ENCODE assay signal across 1 cellular context in the genomic region with DNA sequence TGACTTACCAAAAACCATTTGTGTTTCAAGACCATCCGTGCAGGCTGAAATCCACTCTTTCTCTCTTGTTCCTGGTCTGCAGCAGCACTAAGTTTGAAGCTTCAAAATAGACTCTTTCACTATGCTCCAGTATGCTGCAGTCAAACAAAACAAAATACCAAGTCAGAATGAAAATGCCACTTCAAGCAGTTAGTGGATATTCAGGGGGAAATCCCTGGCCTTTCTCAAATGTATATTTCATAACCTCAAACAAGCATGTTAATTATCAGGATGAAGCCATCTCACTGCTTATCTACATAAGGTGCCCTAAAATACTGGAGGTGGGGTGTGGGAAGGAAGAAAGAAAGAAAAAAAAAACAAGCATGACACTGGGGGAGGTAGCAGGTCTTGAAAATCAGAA.
TF ChIP-seq lines count a peak whose summit lies in the region.

No MANE protein-coding gene starts in this region.

TF ChIP-seq in GM12878, 131 proteins besides CTCF, POLR2A, EP300 and RAD21 (continued from another document and continues in another):
- TF ChIP-seq MLLT1 (IDR thresholded peaks at IDR 0.05), result peak; percentile 40; the same call in 1 of the 2 replicates
- no peak for TF ChIP-seq FOXK2 (IDR thresholded peaks at IDR 0.05)
- TF ChIP-seq, protein P1, sequence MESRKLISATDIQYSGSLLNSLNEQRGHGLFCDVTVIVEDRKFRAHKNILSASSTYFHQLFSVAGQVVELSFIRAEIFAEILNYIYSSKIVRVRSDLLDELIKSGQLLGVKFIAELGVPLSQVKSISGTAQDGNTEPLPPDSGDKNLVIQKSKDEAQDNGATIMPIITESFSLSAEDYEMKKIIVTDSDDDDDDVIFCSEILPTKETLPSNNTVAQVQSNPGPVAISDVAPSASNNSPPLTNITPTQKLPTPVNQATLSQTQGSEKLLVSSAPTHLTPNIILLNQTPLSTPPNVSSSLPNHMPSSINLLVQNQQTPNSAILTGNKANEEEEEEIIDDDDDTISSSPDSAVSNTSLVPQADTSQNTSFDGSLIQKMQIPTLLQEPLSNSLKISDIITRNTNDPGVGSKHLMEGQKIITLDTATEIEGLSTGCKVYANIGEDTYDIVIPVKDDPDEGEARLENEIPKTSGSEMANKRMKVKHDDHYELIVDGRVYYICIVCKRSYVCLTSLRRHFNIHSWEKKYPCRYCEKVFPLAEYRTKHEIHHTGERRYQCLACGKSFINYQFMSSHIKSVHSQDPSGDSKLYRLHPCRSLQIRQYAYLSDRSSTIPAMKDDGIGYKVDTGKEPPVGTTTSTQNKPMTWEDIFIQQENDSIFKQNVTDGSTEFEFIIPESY (IDR thresholded peaks at IDR 0.05), result no peak
- TF ChIP-seq ZNF217 (IDR thresholded peaks at IDR 0.05), result no peak; the same call in 1 of the 2 replicates
- TF ChIP-seq SP1 (IDR thresholded peaks at IDR 0.05; ENCODE audit: low read depth, low read length), result no peak
- TF ChIP-seq, protein P2, sequence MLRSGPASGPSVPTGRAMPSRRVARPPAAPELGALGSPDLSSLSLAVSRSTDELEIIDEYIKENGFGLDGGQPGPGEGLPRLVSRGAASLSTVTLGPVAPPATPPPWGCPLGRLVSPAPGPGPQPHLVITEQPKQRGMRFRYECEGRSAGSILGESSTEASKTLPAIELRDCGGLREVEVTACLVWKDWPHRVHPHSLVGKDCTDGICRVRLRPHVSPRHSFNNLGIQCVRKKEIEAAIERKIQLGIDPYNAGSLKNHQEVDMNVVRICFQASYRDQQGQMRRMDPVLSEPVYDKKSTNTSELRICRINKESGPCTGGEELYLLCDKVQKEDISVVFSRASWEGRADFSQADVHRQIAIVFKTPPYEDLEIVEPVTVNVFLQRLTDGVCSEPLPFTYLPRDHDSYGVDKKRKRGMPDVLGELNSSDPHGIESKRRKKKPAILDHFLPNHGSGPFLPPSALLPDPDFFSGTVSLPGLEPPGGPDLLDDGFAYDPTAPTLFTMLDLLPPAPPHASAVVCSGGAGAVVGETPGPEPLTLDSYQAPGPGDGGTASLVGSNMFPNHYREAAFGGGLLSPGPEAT (IDR thresholded peaks at IDR 0.05; ENCODE audit: low read depth), result peak; percentile 68; the same call in 1 of the 2 replicates
- no peak for TF ChIP-seq NR2F1 (conservative IDR thresholded peaks at IDR 0.05)
- no peak for TF ChIP-seq TARDBP (IDR thresholded peaks at IDR 0.05; ENCODE audit: borderline replicate concordance)
- no peak for TF ChIP-seq TAF1 (IDR thresholded peaks at IDR 0.05; ENCODE audit: borderline replicate concordance, low read depth, low read length)
- TF ChIP-seq NR2C2 (IDR thresholded peaks at IDR 0.05; ENCODE audit: borderline replicate concordance, control insufficient read depth, insufficient read length, low read depth), result no peak
- TF ChIP-seq, protein P3, sequence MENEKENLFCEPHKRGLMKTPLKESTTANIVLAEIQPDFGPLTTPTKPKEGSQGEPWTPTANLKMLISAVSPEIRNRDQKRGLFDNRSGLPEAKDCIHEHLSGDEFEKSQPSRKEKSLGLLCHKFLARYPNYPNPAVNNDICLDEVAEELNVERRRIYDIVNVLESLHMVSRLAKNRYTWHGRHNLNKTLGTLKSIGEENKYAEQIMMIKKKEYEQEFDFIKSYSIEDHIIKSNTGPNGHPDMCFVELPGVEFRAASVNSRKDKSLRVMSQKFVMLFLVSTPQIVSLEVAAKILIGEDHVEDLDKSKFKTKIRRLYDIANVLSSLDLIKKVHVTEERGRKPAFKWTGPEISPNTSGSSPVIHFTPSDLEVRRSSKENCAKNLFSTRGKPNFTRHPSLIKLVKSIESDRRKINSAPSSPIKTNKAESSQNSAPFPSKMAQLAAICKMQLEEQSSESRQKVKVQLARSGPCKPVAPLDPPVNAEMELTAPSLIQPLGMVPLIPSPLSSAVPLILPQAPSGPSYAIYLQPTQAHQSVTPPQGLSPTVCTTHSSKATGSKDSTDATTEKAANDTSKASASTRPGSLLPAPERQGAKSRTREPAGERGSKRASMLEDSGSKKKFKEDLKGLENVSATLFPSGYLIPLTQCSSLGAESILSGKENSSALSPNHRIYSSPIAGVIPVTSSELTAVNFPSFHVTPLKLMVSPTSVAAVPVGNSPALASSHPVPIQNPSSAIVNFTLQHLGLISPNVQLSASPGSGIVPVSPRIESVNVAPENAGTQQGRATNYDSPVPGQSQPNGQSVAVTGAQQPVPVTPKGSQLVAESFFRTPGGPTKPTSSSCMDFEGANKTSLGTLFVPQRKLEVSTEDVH (IDR thresholded peaks at IDR 0.05; ENCODE audit: low read depth, partially characterized antibody), result no peak
- TF ChIP-seq JUND (IDR thresholded peaks at IDR 0.05; ENCODE audit: low read depth, low read length), result no peak
- TF ChIP-seq ATF3 (IDR thresholded peaks at IDR 0.05; ENCODE audit: borderline replicate concordance, extremely low read depth, low read depth, low read length), result no peak
- no peak for TF ChIP-seq HDAC2 (IDR thresholded peaks at IDR 0.05)
- TF ChIP-seq NR2C1 (IDR thresholded peaks at IDR 0.05), result no peak
- no peak for TF ChIP-seq STAT1 (conservative IDR thresholded peaks at IDR 0.05)
- no peak for TF ChIP-seq ZBTB4 (CRISPR knock-in tag; IDR thresholded peaks at IDR 0.05)
- no peak for TF ChIP-seq ZNF274 (IDR thresholded peaks at IDR 0.05; ENCODE audit: insufficient read depth, insufficient read length)
- no peak for TF ChIP-seq MYB (IDR thresholded peaks at IDR 0.05; ENCODE audit: borderline replicate concordance, low read depth, low read length)
- TF ChIP-seq TCF7 (IDR thresholded peaks at IDR 0.05; ENCODE audit: borderline replicate concordance), result no peak
- TF ChIP-seq ATF7 (IDR thresholded peaks at IDR 0.05; ENCODE audit: low read depth), result peak; percentile 59; the same call in 1 of the 2 replicates
- TF ChIP-seq, protein P4, sequence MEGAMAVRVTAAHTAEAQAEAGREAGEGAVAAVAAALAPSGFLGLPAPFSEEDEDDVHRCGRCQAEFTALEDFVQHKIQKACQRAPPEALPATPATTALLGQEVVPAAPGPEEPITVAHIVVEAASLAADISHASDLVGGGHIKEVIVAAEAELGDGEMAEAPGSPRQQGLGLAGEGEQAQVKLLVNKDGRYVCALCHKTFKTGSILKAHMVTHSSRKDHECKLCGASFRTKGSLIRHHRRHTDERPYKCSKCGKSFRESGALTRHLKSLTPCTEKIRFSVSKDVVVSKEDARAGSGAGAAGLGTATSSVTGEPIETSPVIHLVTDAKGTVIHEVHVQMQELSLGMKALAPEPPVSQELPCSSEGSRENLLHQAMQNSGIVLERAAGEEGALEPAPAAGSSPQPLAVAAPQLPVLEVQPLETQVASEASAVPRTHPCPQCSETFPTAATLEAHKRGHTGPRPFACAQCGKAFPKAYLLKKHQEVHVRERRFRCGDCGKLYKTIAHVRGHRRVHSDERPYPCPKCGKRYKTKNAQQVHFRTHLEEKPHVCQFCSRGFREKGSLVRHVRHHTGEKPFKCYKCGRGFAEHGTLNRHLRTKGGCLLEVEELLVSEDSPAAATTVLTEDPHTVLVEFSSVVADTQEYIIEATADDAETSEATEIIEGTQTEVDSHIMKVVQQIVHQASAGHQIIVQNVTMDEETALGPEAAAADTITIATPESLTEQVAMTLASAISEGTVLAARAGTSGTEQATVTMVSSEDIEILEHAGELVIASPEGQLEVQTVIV (IDR thresholded peaks at IDR 0.05; ENCODE audit: borderline replicate concordance, partially characterized antibody), result no peak
- no peak for TF ChIP-seq USF2 (IDR thresholded peaks at IDR 0.05; ENCODE audit: borderline replicate concordance, low read depth, low read length)
- no peak for TF ChIP-seq STAT3 (IDR thresholded peaks at IDR 0.05; ENCODE audit: low read depth, low read length)
- TF ChIP-seq NFXL1 (IDR thresholded peaks at IDR 0.05; ENCODE audit: borderline replicate concordance), result no peak
- no peak for TF ChIP-seq RBBP5 (conservative IDR thresholded peaks at IDR 0.05)
- TF ChIP-seq CBFB (IDR thresholded peaks at IDR 0.05; ENCODE audit: low read depth), result no peak
- peak; percentile 34; the same call in 1 of the 2 replicates for TF ChIP-seq PAX5 (IDR thresholded peaks at IDR 0.05; ENCODE audit: borderline replicate concordance, low read depth, low read length)
- no peak for TF ChIP-seq PML (IDR thresholded peaks at IDR 0.05; ENCODE audit: low read length)
- no peak for TF ChIP-seq SMC3 (IDR thresholded peaks at IDR 0.05; ENCODE audit: borderline replicate concordance, low read length)
- 0 out of 2 replicates have a peak, but pooled peaks have one; percentile 29 for TF ChIP-seq DPF2 (IDR thresholded peaks at IDR 0.05)
- TF ChIP-seq WRNIP1 (IDR thresholded peaks at IDR 0.05; ENCODE audit: borderline replicate concordance, low read depth, low read length), result no peak
- TF ChIP-seq RELA (IDR thresholded peaks at IDR 0.05; ENCODE audit: borderline replicate concordance, partially characterized antibody), result no peak
- no peak for TF ChIP-seq CBX5 (IDR thresholded peaks at IDR 0.05; ENCODE audit: low read depth)
- TF ChIP-seq, protein P5, sequence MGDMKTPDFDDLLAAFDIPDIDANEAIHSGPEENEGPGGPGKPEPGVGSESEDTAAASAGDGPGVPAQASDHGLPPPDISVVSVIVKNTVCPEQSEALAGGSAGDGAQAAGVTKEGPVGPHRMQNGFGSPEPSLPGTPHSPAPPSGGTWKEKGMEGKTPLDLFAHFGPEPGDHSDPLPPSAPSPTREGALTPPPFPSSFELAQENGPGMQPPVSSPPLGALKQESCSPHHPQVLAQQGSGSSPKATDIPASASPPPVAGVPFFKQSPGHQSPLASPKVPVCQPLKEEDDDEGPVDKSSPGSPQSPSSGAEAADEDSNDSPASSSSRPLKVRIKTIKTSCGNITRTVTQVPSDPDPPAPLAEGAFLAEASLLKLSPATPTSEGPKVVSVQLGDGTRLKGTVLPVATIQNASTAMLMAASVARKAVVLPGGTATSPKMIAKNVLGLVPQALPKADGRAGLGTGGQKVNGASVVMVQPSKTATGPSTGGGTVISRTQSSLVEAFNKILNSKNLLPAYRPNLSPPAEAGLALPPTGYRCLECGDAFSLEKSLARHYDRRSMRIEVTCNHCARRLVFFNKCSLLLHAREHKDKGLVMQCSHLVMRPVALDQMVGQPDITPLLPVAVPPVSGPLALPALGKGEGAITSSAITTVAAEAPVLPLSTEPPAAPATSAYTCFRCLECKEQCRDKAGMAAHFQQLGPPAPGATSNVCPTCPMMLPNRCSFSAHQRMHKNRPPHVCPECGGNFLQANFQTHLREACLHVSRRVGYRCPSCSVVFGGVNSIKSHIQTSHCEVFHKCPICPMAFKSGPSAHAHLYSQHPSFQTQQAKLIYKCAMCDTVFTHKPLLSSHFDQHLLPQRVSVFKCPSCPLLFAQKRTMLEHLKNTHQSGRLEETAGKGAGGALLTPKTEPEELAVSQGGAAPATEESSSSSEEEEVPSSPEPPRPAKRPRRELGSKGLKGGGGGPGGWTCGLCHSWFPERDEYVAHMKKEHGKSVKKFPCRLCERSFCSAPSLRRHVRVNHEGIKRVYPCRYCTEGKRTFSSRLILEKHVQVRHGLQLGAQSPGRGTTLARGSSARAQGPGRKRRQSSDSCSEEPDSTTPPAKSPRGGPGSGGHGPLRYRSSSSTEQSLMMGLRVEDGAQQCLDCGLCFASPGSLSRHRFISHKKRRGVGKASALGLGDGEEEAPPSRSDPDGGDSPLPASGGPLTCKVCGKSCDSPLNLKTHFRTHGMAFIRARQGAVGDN (IDR thresholded peaks at IDR 0.05), result no peak
- no peak for TF ChIP-seq POU2F2 (IDR thresholded peaks at IDR 0.05; ENCODE audit: borderline replicate concordance, low read depth, low read length)
- no peak for TF ChIP-seq MXI1 (IDR thresholded peaks at IDR 0.05; ENCODE audit: low read depth, low read length)
- no peak for TF ChIP-seq ZNF207 (IDR thresholded peaks at IDR 0.05; ENCODE audit: borderline replicate concordance)
- TF ChIP-seq BHLHE40 (IDR thresholded peaks at IDR 0.05; ENCODE audit: borderline replicate concordance in 1 of 2, low read depth in 2 of 2, low read length in 1 of 2), result no peak
